Comparison of ENCODE assay signal across 9 cellular contexts in genomic region chr1:923991-924618, GRCh38. TPM values are rescaled to one million over a fixed set of nuclear protein-coding genes. Genes with fewer than 3 reads are reported as not detected.
DNase-seq lines count a peak whose midpoint lies in the region; ATAC-seq and TF ChIP-seq lines count a peak whose summit lies in the region.
"Had no signal": no experiment of that assay in that cellular context is flagged by ENCODE, and none has a peak within 500 bp of the region (broad histone marks: within the 10 kb centered on the region; RNA-seq: fewer than 3 reads in every experiment).

No MANE protein-coding gene starts in this region.

- H3K4me3 Mint-ChIP-seq in activated CD4-positive, alpha-beta T cell treated with anti-CD3 and anti-CD28 coated beads for 36 hours: no peak overlapping the region

- peak overlapping the region; percentile 39; the same call in 1 of the 2 replicates for H3K9ac ChIP-seq in ES-I3 (ENCODE audit: low read depth, low read length)

- H3K36me3 ChIP-seq in ES-I3 (ENCODE audit: insufficient read depth, low read length) (no peaks in the 10 kb centered on the region; the same call in 1 of the 2 replicates), Peyer's patch (no peaks in the 10 kb centered on the region)

- CTCF ChIA-PET in activated CD4-positive, alpha-beta T cell treated with anti-CD3 and anti-CD28 coated beads for 36 hours (lab: Charles Lee): no interaction called here

- H3K27me3 ChIP-seq in Peyer's patch: peaks cover 0 to 59% of the 10 kb centered on the region in 2 donors
- no peaks in the 10 kb centered on the region for H3K27me3 ChIP-seq in right cardiac atrium (ENCODE audit: control insufficient read depth, insufficient read depth)

- whole genome bisulfite sequencing in right cardiac atrium: under 1% methylated on average over 92 of the region's 92 CpGs

- ATAC-seq in right cardiac atrium (no peak), HG02623 (IDR thresholded peaks at IDR 0.05; ENCODE audit: unreplicated experiment) (no peak), GM21367 (IDR thresholded peaks at IDR 0.05; ENCODE audit: unreplicated experiment) (no peak)
- ATAC-seq in activated CD4-positive, alpha-beta T cell treated with anti-CD3 and anti-CD28 coated beads for 36 hours: no peak

- intact Hi-C loops in right cardiac atrium (cut with DNase I): no loop called here
- intact Hi-C loops in activated CD4-positive, alpha-beta T cell treated with anti-CD3 and anti-CD28 coated beads for 36 hours (cut with DNase I, micrococcal nuclease): loop anchor here in 1 of 2 experiments (5.0 kb wide), 1 partner anchor 52 kb away; no protein-coding TSS in a partner anchor

- peaks cover 10% of the 10 kb centered on the region; the same call in 1 of the 2 replicates for H3K4me1 ChIP-seq in ES-I3 (ENCODE audit: insufficient read depth, low read length)
- H3K4me1 ChIP-seq in Peyer's patch: peaks cover 0 to 55% (median 24%) of the 10 kb centered on the region in 4 donors
- H3K4me1 ChIP-seq in right cardiac atrium (ENCODE audit: control insufficient read depth, insufficient read depth, low read length): peaks cover 2% of the 10 kb centered on the region

- peak overlapping the region in 1 of 4 donors; percentile 49 for H3K27ac ChIP-seq in Peyer's patch
- H3K27ac ChIP-seq in right cardiac atrium (ENCODE audit: low read length): no peak overlapping the region
- H3K27ac ChIP-seq in skin epidermis: no peak overlapping the region

- no peak for TF ChIP-seq CTCF in Peyer's patch (IDR thresholded peaks at IDR 0.05)

- peaks cover 2% of the 10 kb centered on the region for H3K36me3 Mint-ChIP-seq in activated CD4-positive, alpha-beta T cell treated with anti-CD3 and anti-CD28 coated beads for 36 hours (ENCODE audit: low read depth)
- H3K36me3 Mint-ChIP-seq: activated CD4-positive, alpha-beta memory T cell treated with anti-CD3 and anti-CD28 coated beads for 36 hours had no signal

- H3K4me1 Mint-ChIP-seq in activated CD4-positive, alpha-beta T cell treated with anti-CD3 and anti-CD28 coated beads for 36 hours: peaks cover 12% of the 10 kb centered on the region

- peaks cover 48% of the 10 kb centered on the region for H3K27me3 Mint-ChIP-seq in activated CD4-positive, alpha-beta T cell treated with anti-CD3 and anti-CD28 coated beads for 36 hours

- H3K4me3 ChIP-seq in Peyer's patch: peak overlapping the region; percentile 17 to 57 (median 54)
- peak overlapping the region; percentile 67 for H3K4me3 ChIP-seq in right cardiac atrium (ENCODE audit: low read length)
- H3K4me3 ChIP-seq in skin epidermis: peak overlapping the region; percentile 5 to 49 (median 32)

- H3K27ac Mint-ChIP-seq in activated CD4-positive, alpha-beta T cell treated with anti-CD3 and anti-CD28 coated beads for 36 hours: no peak overlapping the region

- H3K9me3 ChIP-seq in ES-I3 (ENCODE audit: control insufficient read depth, insufficient read depth, low read length): no peaks in the 10 kb centered on the region
- no peaks in the 10 kb centered on the region for H3K9me3 ChIP-seq in Peyer's patch
- no peaks in the 10 kb centered on the region for H3K9me3 ChIP-seq in right cardiac atrium (ENCODE audit: control insufficient read depth, low read length)

- POLR2A ChIA-PET in activated CD4-positive, alpha-beta T cell treated with anti-CD3 and anti-CD28 coated beads for 36 hours (lab: Charles Lee): no interaction called here

- H3K9me3 Mint-ChIP-seq in activated CD4-positive, alpha-beta T cell treated with anti-CD3 and anti-CD28 coated beads for 36 hours (ENCODE audit: low read depth): no peaks in the 10 kb centered on the region
- H3K9me3 Mint-ChIP-seq: activated CD4-positive, alpha-beta memory T cell treated with anti-CD3 and anti-CD28 coated beads for 36 hours had no signal

- DNase-seq in Peyer's patch: no peak
- DNase-seq in right cardiac atrium: peak in 1 of 3 donors; percentile 61
- DNase-seq in activated CD4-positive, alpha-beta T cell treated with anti-CD3 and anti-CD28 coated beads for 36 hours: no peak
- no peak for DNase-seq in GM19240 (ENCODE audit: insufficient read length, low spot score)

- no peak for TF ChIP-seq POLR2A in Peyer's patch (IDR thresholded peaks at IDR 0.05)

RNA-seq across cellular contexts. Expression of gene SAMD11, which starts 0.4 kb away (rescaled TPM):
- 1 to 10 TPM; 1.1 to 5.0 (median 2.2) TPM for total RNA-seq in Peyer's patch
- 10 to 100 TPM in 3 of 4 donors, 1 to 10 TPM in 1; 6.9 to 27.2 (median 11.4) TPM for total RNA-seq in right cardiac atrium
- polyA plus RNA-seq in right cardiac atrium: 7.8 TPM
- total RNA-seq in activated CD4-positive, alpha-beta T cell treated with anti-CD3 and anti-CD28 coated beads for 36 hours: not detected
- total RNA-seq: activated CD4-positive, alpha-beta memory T cell treated with anti-CD3 and anti-CD28 coated beads for 36 hours had no signal

RNA-seq across cellular contexts. Expression of gene NOC2L, which starts 35.0 kb away (rescaled TPM):
- total RNA-seq in Peyer's patch (10 to 100 TPM; 18.2 to 58.6 (median 39.9) TPM), right cardiac atrium (10 to 100 TPM; 43.6 to 48.6 (median 45.5) TPM)
- polyA plus RNA-seq in right cardiac atrium: 44.3 TPM
- total RNA-seq in activated CD4-positive, alpha-beta T cell treated with anti-CD3 and anti-CD28 coated beads for 36 hours: 100 to 1,000 TPM; 112 to 134 TPM

RNA-seq across cellular contexts. Expression of gene KLHL17, which starts 36.3 kb away (rescaled TPM):
- total RNA-seq in Peyer's patch (10 to 100 TPM; 14.9 to 17.0 (median 15.8) TPM), right cardiac atrium (1 to 10 TPM; 5.0 to 9.7 (median 6.6) TPM)
- 5.3 TPM for polyA plus RNA-seq in right cardiac atrium
- 10 to 100 TPM; 16.8 to 21.7 TPM for total RNA-seq in activated CD4-positive, alpha-beta T cell treated with anti-CD3 and anti-CD28 coated beads for 36 hours

RNA-seq across cellular contexts. Expression of gene PLEKHN1, which starts 42.2 kb away (rescaled TPM):
- total RNA-seq in Peyer's patch: under 1 TPM in 3 of 4 donors, not detected in 1; 0.40 to 0.83 (median 0.47) TPM
- total RNA-seq in right cardiac atrium: under 1 TPM in 1 of 4 donors, not detected in 3; 0.41 TPM
- 0.14 TPM for polyA plus RNA-seq in right cardiac atrium
- total RNA-seq in activated CD4-positive, alpha-beta T cell treated with anti-CD3 and anti-CD28 coated beads for 36 hours: 1 to 10 TPM; 1.1 to 1.4 TPM

RNA-seq across cellular contexts. Expression of gene PERM1, which starts 57.8 kb away (rescaled TPM):
- total RNA-seq in Peyer's patch (under 1 TPM in 1 of 4 donors, not detected in 3; 0.35 TPM), right cardiac atrium (10 to 100 TPM; 44.4 to 78.0 (median 57.4) TPM)
- 112 TPM for polyA plus RNA-seq in right cardiac atrium
- total RNA-seq in activated CD4-positive, alpha-beta T cell treated with anti-CD3 and anti-CD28 coated beads for 36 hours: not detected
- total RNA-seq: activated CD4-positive, alpha-beta memory T cell treated with anti-CD3 and anti-CD28 coated beads for 36 hours had no signal
